ENCODE assay signal across 32 cellular contexts in the genomic region with DNA sequence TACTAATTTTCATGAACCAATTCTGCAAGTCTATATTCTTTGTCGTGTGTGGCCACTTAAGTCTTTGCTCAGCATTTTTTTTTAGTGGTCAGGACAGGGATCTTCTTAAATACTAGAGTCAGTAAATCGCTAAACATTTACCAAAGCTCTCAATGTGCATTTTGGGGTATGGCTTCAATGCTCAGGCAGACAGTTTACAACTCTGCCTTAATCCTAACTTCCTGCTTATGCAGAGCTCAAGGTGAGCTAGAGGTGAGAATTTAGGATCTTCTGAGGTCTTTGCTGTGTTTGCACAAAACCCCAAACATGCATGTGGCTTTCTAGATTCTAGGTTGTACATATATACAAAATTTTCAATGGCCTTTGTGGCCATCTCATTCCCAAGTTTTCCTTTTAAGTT.
"Had no signal": no experiment of that assay in that cellular context is flagged by ENCODE, and none has a peak within 500 bp of the region (broad histone marks: within the 10 kb centered on the region; RNA-seq: fewer than 3 reads in every experiment).

No MANE protein-coding gene starts in this region.

- H3K27ac Mint-ChIP-seq: activated CD4-positive, alpha-beta memory T cell treated with anti-CD3 and anti-CD28 coated beads, Interleukin-2, amount 10 ng/mL, durations not matched to agents 7 days and 5 days; activated CD4-positive, alpha-beta T cell treated with anti-CD3 and anti-CD28 coated beads for 36 hours; activated CD4-positive, alpha-beta T cell treated with anti-CD3 and anti-CD28 coated beads, Interleukin-2, amount 10 ng/mL, durations not matched to agents 24 days and 14 days; activated naive CD4-positive, alpha-beta T cell treated with anti-CD3 and anti-CD28 coated beads, Interleukin-2, amount 10 ng/mL, durations not matched to agents 7 days and 5 days; activated naive CD4-positive, alpha-beta T cell treated with anti-CD3 and anti-CD28 coated beads, Interleukin-2, amount 50 U/mL, for 72 hours; activated naive CD8-positive, alpha-beta T cell treated with anti-CD3 and anti-CD28 coated beads, Interleukin-2, amount 10 ng/mL, durations not matched to agents 7 days and 5 days; activated T-cell treated with anti-CD3 and anti-CD28 coated beads, Interleukin-2, amount 50 U/mL, for 24 hours; activated T-cell treated with anti-CD3 and anti-CD28 coated beads, Interleukin-2, amount 50 U/mL, for 72 hours; dendritic cell treated with granulocyte-macrophage colony-stimulating factor and Interleukin-4, amounts not matched to agents 40 ng/mL and 50 ng/mL, for 4 days; T-helper 17 cell; T-helper 2 cell treated with Interferon-gamma antibody and Interleukin-4, amounts not matched to agents 5 μg/mL and 100 μg/mL, for 36 hours had no signal

- H3K9me3 Mint-ChIP-seq: activated CD4-positive, alpha-beta memory T cell treated with anti-CD3 and anti-CD28 coated beads, Interleukin-2, amount 10 ng/mL, durations not matched to agents 7 days and 5 days; activated CD4-positive, alpha-beta T cell treated with anti-CD3 and anti-CD28 coated beads, Interleukin-2, amount 10 ng/mL, durations not matched to agents 24 days and 14 days; activated naive CD4-positive, alpha-beta T cell treated with anti-CD3 and anti-CD28 coated beads, Interleukin-2, amount 10 ng/mL, durations not matched to agents 7 days and 5 days; activated naive CD4-positive, alpha-beta T cell treated with anti-CD3 and anti-CD28 coated beads, Interleukin-2, amount 50 U/mL, for 72 hours; activated naive CD8-positive, alpha-beta T cell treated with anti-CD3 and anti-CD28 coated beads, Interleukin-2, amount 10 ng/mL, durations not matched to agents 7 days and 5 days; activated T-cell treated with anti-CD3 and anti-CD28 coated beads, Interleukin-2, amount 50 U/mL, for 24 hours; activated T-cell treated with anti-CD3 and anti-CD28 coated beads, Interleukin-2, amount 50 U/mL, for 72 hours; central memory CD8-positive, alpha-beta T cell; dendritic cell treated with granulocyte-macrophage colony-stimulating factor and Interleukin-4, amounts not matched to agents 40 ng/mL and 50 ng/mL, for 4 days; T-helper 2 cell treated with Interferon-gamma antibody and Interleukin-4, amounts not matched to agents 5 μg/mL and 100 μg/mL, for 36 hours had no signal

- H3K4me1 ChIP-seq: esophagus muscularis mucosa, foreskin keratinocyte, gastrocnemius medialis, heart left ventricle had no signal

- H3K9me3 ChIP-seq: esophagus muscularis mucosa, gastrocnemius medialis, heart left ventricle had no signal

- H3K4me1 Mint-ChIP-seq: activated CD4-positive, alpha-beta memory T cell treated with anti-CD3 and anti-CD28 coated beads, Interleukin-2, amount 10 ng/mL, durations not matched to agents 7 days and 5 days; activated CD4-positive, alpha-beta T cell treated with anti-CD3 and anti-CD28 coated beads for 36 hours; activated CD4-positive, alpha-beta T cell treated with anti-CD3 and anti-CD28 coated beads, Interleukin-2, amount 10 ng/mL, durations not matched to agents 24 days and 14 days; activated naive CD4-positive, alpha-beta T cell treated with anti-CD3 and anti-CD28 coated beads, Interleukin-2, amount 10 ng/mL, durations not matched to agents 7 days and 5 days; activated naive CD8-positive, alpha-beta T cell treated with anti-CD3 and anti-CD28 coated beads, Interleukin-2, amount 10 ng/mL, durations not matched to agents 7 days and 5 days; central memory CD8-positive, alpha-beta T cell; T-helper 17 cell had no signal

- H3K27me3 Mint-ChIP-seq: activated CD4-positive, alpha-beta T cell treated with anti-CD3 and anti-CD28 coated beads for 36 hours; activated naive CD4-positive, alpha-beta T cell treated with anti-CD3 and anti-CD28 coated beads, Interleukin-2, amount 10 ng/mL, durations not matched to agents 7 days and 5 days; activated T-cell treated with anti-CD3 and anti-CD28 coated beads, Interleukin-2, amount 50 U/mL, for 24 hours; central memory CD8-positive, alpha-beta T cell; dendritic cell treated with granulocyte-macrophage colony-stimulating factor and Interleukin-4, amounts not matched to agents 40 ng/mL and 50 ng/mL, for 4 days; T-helper 17 cell had no signal

- DNase-seq: activated CD4-positive, alpha-beta memory T cell treated with anti-CD3 and anti-CD28 coated beads, Interleukin-2, amount 10 ng/mL, durations not matched to agents 7 days and 5 days; activated CD4-positive, alpha-beta T cell treated with anti-CD3 and anti-CD28 coated beads for 36 hours; activated CD4-positive, alpha-beta T cell treated with anti-CD3 and anti-CD28 coated beads, Interleukin-2, amount 10 ng/mL, durations not matched to agents 24 days and 14 days; activated CD4-positive, CD25-positive, alpha-beta regulatory T cell; activated CD4-positive, CD25-positive, alpha-beta regulatory T cell treated with anti-CD3 and anti-CD28 coated beads, Interleukin-2, amount 50 U/mL, for 72 hours; activated CD8-positive, alpha-beta memory T cell treated with anti-CD3 and anti-CD28 coated beads, Interleukin-2, amount 50 U/mL, for 48 hours; activated gamma-delta T cell; activated naive CD4-positive, alpha-beta T cell; activated naive CD4-positive, alpha-beta T cell treated with anti-CD3 and anti-CD28 coated beads, Interleukin-2, amount 10 ng/mL, durations not matched to agents 7 days and 5 days; activated naive CD8-positive, alpha-beta T cell treated with anti-CD3 and anti-CD28 coated beads, Interleukin-2, amount 10 ng/mL, durations not matched to agents 7 days and 5 days; activated T-cell treated with anti-CD3 and anti-CD28 coated beads for 4 hours; activated T-cell treated with anti-CD3 and anti-CD28 coated beads, Interleukin-2, amount 50 U/mL, for 24 hours; activated T-cell treated with anti-CD3 and anti-CD28 coated beads, Interleukin-2, amount 50 U/mL, for 72 hours; amniotic stem cell; anterior cingulate cortex; brain microvascular endothelial cell; dorsolateral prefrontal cortex; effector memory CD4-positive, alpha-beta T cell; erythroblast; foreskin keratinocyte; gastrocnemius medialis; glutamatergic neuron; heart left ventricle; T-helper 17 cell; T1000; WERI-Rb-1 had no signal

- ATAC-seq: activated CD4-positive, alpha-beta T cell treated with anti-CD3 and anti-CD28 coated beads for 36 hours; activated naive CD4-positive, alpha-beta T cell treated with anti-CD3 and anti-CD28 coated beads, Interleukin-2, amount 50 U/mL, for 72 hours; activated T-cell treated with anti-CD3 and anti-CD28 coated beads, Interleukin-2, amount 50 U/mL, for 72 hours; foreskin keratinocyte; gastrocnemius medialis; heart left ventricle; T-helper 17 cell had no signal

- H3K27me3 ChIP-seq: brain microvascular endothelial cell, dorsolateral prefrontal cortex, esophagus muscularis mucosa, foreskin keratinocyte, gastrocnemius medialis, heart left ventricle had no signal

- H3K4me3 Mint-ChIP-seq: activated CD4-positive, alpha-beta memory T cell treated with anti-CD3 and anti-CD28 coated beads, Interleukin-2, amount 10 ng/mL, durations not matched to agents 7 days and 5 days; activated CD4-positive, alpha-beta T cell treated with anti-CD3 and anti-CD28 coated beads for 36 hours; activated CD4-positive, alpha-beta T cell treated with anti-CD3 and anti-CD28 coated beads, Interleukin-2, amount 10 ng/mL, durations not matched to agents 24 days and 14 days; activated naive CD4-positive, alpha-beta T cell treated with anti-CD3 and anti-CD28 coated beads, Interleukin-2, amount 10 ng/mL, durations not matched to agents 7 days and 5 days; activated naive CD8-positive, alpha-beta T cell treated with anti-CD3 and anti-CD28 coated beads, Interleukin-2, amount 10 ng/mL, durations not matched to agents 7 days and 5 days; activated T-cell treated with anti-CD3 and anti-CD28 coated beads, Interleukin-2, amount 50 U/mL, for 24 hours; activated T-cell treated with anti-CD3 and anti-CD28 coated beads, Interleukin-2, amount 50 U/mL, for 72 hours; central memory CD8-positive, alpha-beta T cell; dendritic cell treated with granulocyte-macrophage colony-stimulating factor and Interleukin-4, amounts not matched to agents 40 ng/mL and 50 ng/mL, for 4 days; T-helper 17 cell; T-helper 2 cell treated with Interferon-gamma antibody and Interleukin-4, amounts not matched to agents 5 μg/mL and 100 μg/mL, for 36 hours had no signal

- H3K36me3 Mint-ChIP-seq: activated naive CD4-positive, alpha-beta T cell treated with anti-CD3 and anti-CD28 coated beads, Interleukin-2, amount 10 ng/mL, durations not matched to agents 7 days and 5 days; activated naive CD4-positive, alpha-beta T cell treated with anti-CD3 and anti-CD28 coated beads, Interleukin-2, amount 50 U/mL, for 72 hours; activated naive CD8-positive, alpha-beta T cell treated with anti-CD3 and anti-CD28 coated beads, Interleukin-2, amount 10 ng/mL, durations not matched to agents 7 days and 5 days had no signal

- H3K4me3 ChIP-seq: coronary artery, dorsolateral prefrontal cortex, esophagus muscularis mucosa, gastrocnemius medialis, heart left ventricle had no signal

- H3K27ac ChIP-seq: brain microvascular endothelial cell, coronary artery, esophagus muscularis mucosa, foreskin keratinocyte, gastrocnemius medialis, heart left ventricle, WERI-Rb-1 had no signal

- H3K36me3 ChIP-seq: brain microvascular endothelial cell, esophagus muscularis mucosa, gastrocnemius medialis, WERI-Rb-1 had no signal
